ENCODE assay signal across 15 cellular contexts in the genomic region with DNA sequence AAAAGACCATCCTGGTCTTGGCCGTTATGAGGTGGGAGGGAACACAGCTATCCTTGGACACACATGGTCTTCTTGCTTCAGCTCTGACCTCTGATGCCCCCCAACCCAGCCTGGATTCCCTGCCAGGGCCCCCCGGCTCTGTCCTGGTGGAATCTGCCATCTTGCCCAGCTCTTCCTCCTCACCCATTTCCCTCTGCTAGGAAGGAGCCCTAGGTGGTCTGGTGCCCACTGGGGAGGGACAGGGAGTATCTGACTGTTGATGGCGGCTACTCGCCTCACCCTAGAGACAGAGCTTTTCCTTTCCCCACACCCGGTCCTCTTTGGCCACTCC. TPM values are rescaled to one million over a fixed set of nuclear protein-coding genes. Genes with fewer than 3 reads are reported as not detected.
A peak's percentile ranks its signal among the peaks of the same experiment; 100 is the strongest.
DNase-seq lines count a peak whose midpoint lies in the region; ATAC-seq and TF ChIP-seq lines count a peak whose summit lies in the region.
"Had no signal": no experiment of that assay in that cellular context is flagged by ENCODE, and none has a peak within 500 bp of the region (broad histone marks: within the 10 kb centered on the region; RNA-seq: fewer than 3 reads in every experiment).

No MANE protein-coding gene starts in this region.

- H3K23ac ChIP-seq in neuronal stem cell (ENCODE audit: low read depth, low read length, poor library complexity) = no peak overlapping the region

- intact Hi-C loops in breast epithelium (cut with DNase I; ENCODE audit: low total_unique reads) = loop anchor here (5.0 kb wide), 1 partner anchor 1331 kb away; no protein-coding TSS in a partner anchor
- intact Hi-C loops in MCF 10A (cut with micrococcal nuclease) = no loop called here
- intact Hi-C loops in dorsolateral prefrontal cortex (cut with DNase I) = no loop called here

- H4K91ac ChIP-seq in neuronal stem cell (ENCODE audit: low read depth, low read length, poor library complexity) = no peak overlapping the region

- TF ChIP-seq CTCF in breast epithelium (IDR thresholded peaks at IDR 0.05) (no peak), MCF 10A (IDR thresholded peaks at IDR 0.05; ENCODE audit: unreplicated experiment) (no peak), dorsolateral prefrontal cortex (IDR thresholded peaks at IDR 0.05 in 54 of 56, conservative IDR thresholded peaks at IDR 0.05 in 2 of 56; ENCODE audit: low read depth in 1 of 56, partially characterized antibody in 56 of 56) (no peak), suprapubic skin (IDR thresholded peaks at IDR 0.05) (no peak)

- H3K27me3 Mint-ChIP-seq in MCF 10A (ENCODE audit: insufficient read depth, unreplicated experiment) = no peaks in the 10 kb centered on the region
- H3K27me3 Mint-ChIP-seq: CD4-positive, alpha-beta memory T cell had no signal

- H2BK12ac ChIP-seq in neuronal stem cell (ENCODE audit: low read length) = peak overlapping the region; percentile 8

- H3K4me2 ChIP-seq in neuronal stem cell (ENCODE audit: insufficient read depth, low read length, poor library complexity, severe bottlenecking) = no peak overlapping the region

- no peak overlapping the region for H3K4ac ChIP-seq in neuronal stem cell (ENCODE audit: low read length)

- BruUV-seq in MCF 10A (replicated peaks; lab: Mats Ljungman, UMichigan) = no TSS peak

- H3K4me1 Mint-ChIP-seq in MCF 10A (ENCODE audit: insufficient read depth, unreplicated experiment) = peaks cover 6% of the 10 kb centered on the region

- H3K4me3 Mint-ChIP-seq in MCF 10A (ENCODE audit: unreplicated experiment) = no peak overlapping the region
- H3K4me3 Mint-ChIP-seq: activated naive CD4-positive, alpha-beta T cell treated with anti-CD3 and anti-CD28 coated beads, Interleukin-2, amount 10 ng/mL, durations not matched to agents 7 days and 5 days; CD4-positive, alpha-beta memory T cell had no signal

- H3K36me3 ChIP-seq in breast epithelium (no peaks in the 10 kb centered on the region), neuronal stem cell (replicated peaks in 1 of 2; ENCODE audit: control insufficient read depth in 2 of 2, insufficient read depth in 2 of 2, low read length in 2 of 2) (peaks cover 11 to 44% of the 10 kb centered on the region in 2 donors), suprapubic skin (peaks cover 10% of the 10 kb centered on the region)

- TF ChIP-seq EP300 in suprapubic skin (IDR thresholded peaks at IDR 0.05) = no peak

- H4K8ac ChIP-seq in neuronal stem cell (ENCODE audit: low read depth, low read length) = no peak overlapping the region

- H3K4me1 ChIP-seq in breast epithelium = peaks cover 13 to 16% of the 10 kb centered on the region in 2 donors
- H3K4me1 ChIP-seq in neuronal stem cell (ENCODE audit: control insufficient read depth in 2 of 2, insufficient read depth in 1 of 2, low read depth in 1 of 2, low read length in 2 of 2) = peaks cover 23 to 31% of the 10 kb centered on the region in 2 donors
- H3K4me1 ChIP-seq in suprapubic skin = peaks cover 33% of the 10 kb centered on the region

- peak overlapping the region; percentile 29 for H2BK5ac ChIP-seq in neuronal stem cell (ENCODE audit: low read length)

- H3K27me3 ChIP-seq in breast epithelium (no peaks in the 10 kb centered on the region), dorsolateral prefrontal cortex (no peaks in the 10 kb centered on the region), neuronal stem cell (ENCODE audit: control insufficient read depth in 3 of 3, insufficient read depth in 3 of 3, low read depth in 1 of 3, low read length in 3 of 3) (no peaks in the 10 kb centered on the region), suprapubic skin (no peaks in the 10 kb centered on the region)

- peaks cover 28% of the 10 kb centered on the region for H3K36me3 Mint-ChIP-seq in MCF 10A (ENCODE audit: insufficient read depth, unreplicated experiment)
- H3K36me3 Mint-ChIP-seq: activated naive CD4-positive, alpha-beta T cell treated with anti-CD3 and anti-CD28 coated beads, Interleukin-2, amount 10 ng/mL, durations not matched to agents 7 days and 5 days; CD4-positive, alpha-beta memory T cell had no signal

- TF ChIP-seq POLR2A in breast epithelium (IDR thresholded peaks at IDR 0.05) = no peak
- TF ChIP-seq POLR2A in suprapubic skin (IDR thresholded peaks at IDR 0.05) = no peak

- no peak overlapping the region for H2AFZ ChIP-seq in neuronal stem cell (ENCODE audit: low read length)

- POLR2A ChIA-PET in MCF 10A (lab: Yijun Ruan, JAX) = interaction anchor here (0.6 to 0.8 kb wide), 2 partner anchors 16 to 17 kb away, joined by 5 read pairs; no protein-coding TSS in a partner anchor

- H2AK5ac ChIP-seq in neuronal stem cell (ENCODE audit: low read depth, low read length) = peak overlapping the region; percentile 67

- DNase-seq in breast epithelium (ENCODE audit: low spot score in 2 of 2) (no peak), MCF 10A (ENCODE audit: unreplicated experiment) (no peak), dorsolateral prefrontal cortex (no peak), neuronal stem cell (ENCODE audit: low spot score) (no peak), suprapubic skin (ENCODE audit: low spot score in 2 of 2) (no peak), SK-N-DZ (ENCODE audit: low spot score) (no peak)
- DNase-seq: activated naive CD4-positive, alpha-beta T cell treated with anti-CD3 and anti-CD28 coated beads, Interleukin-2, amount 10 ng/mL, durations not matched to agents 7 days and 5 days; CD4-positive, alpha-beta memory T cell; mesendoderm; NCI-H1105; NK-92 treated with Interleukin-12 subunit alpha and Interleukin-12 subunit beta, amount 100 ng/mL, for 24 hours; T-helper 2 cell had no signal

- H3K4me3 ChIP-seq in breast epithelium = no peak overlapping the region
- H3K4me3 ChIP-seq in dorsolateral prefrontal cortex = peak overlapping the region in 7 of 59 donors; percentile 8 to 51 (median 32)
- no peak overlapping the region for H3K4me3 ChIP-seq in neuronal stem cell (ENCODE audit: low read length in 2 of 2)
- no peak overlapping the region for H3K4me3 ChIP-seq in suprapubic skin

- no peak overlapping the region for H3K27ac Mint-ChIP-seq in MCF 10A (ENCODE audit: low read depth, unreplicated experiment)
- H3K27ac Mint-ChIP-seq: activated naive CD4-positive, alpha-beta T cell treated with anti-CD3 and anti-CD28 coated beads, Interleukin-2, amount 10 ng/mL, durations not matched to agents 7 days and 5 days; CD4-positive, alpha-beta memory T cell had no signal

- no peak overlapping the region for H2BK120ac ChIP-seq in neuronal stem cell (ENCODE audit: low read depth, low read length)

- H3K9ac ChIP-seq in neuronal stem cell (ENCODE audit: low read depth, low read length, poor library complexity) = peak overlapping the region; percentile 31

- no peaks in the 10 kb centered on the region for H3K9me3 Mint-ChIP-seq in MCF 10A (ENCODE audit: unreplicated experiment)
- H3K9me3 Mint-ChIP-seq: activated naive CD4-positive, alpha-beta T cell treated with anti-CD3 and anti-CD28 coated beads, Interleukin-2, amount 10 ng/mL, durations not matched to agents 7 days and 5 days; CD4-positive, alpha-beta memory T cell had no signal

- H3K14ac ChIP-seq in neuronal stem cell (ENCODE audit: low read length) = no peak overlapping the region

- H3K18ac ChIP-seq in neuronal stem cell (ENCODE audit: low read length) = peak overlapping the region; percentile 92

- H3K27ac ChIP-seq in breast epithelium (peak overlapping the region; percentile 82 to 97), dorsolateral prefrontal cortex (peak overlapping the region; percentile 82 to 100 (median 98)), neuronal stem cell (replicated peaks; ENCODE audit: low read length) (no peak overlapping the region), suprapubic skin (peak overlapping the region; percentile 48)

- no peak for ATAC-seq in GM21423 (IDR thresholded peaks at IDR 0.05; ENCODE audit: unreplicated experiment)
- ATAC-seq in HG02981 (IDR thresholded peaks at IDR 0.05; ENCODE audit: unreplicated experiment) = no peak
- ATAC-seq: activated CD4-positive, CD25-positive, alpha-beta regulatory T cell treated with anti-CD3 and anti-CD28 coated beads, Interleukin-2, amount 50 U/mL, for 24 hours had no signal

- H2BK15ac ChIP-seq in neuronal stem cell (ENCODE audit: low read length) = peak overlapping the region; percentile 6

- WGBS in neuronal stem cell (ENCODE audit: extremely low coverage in 2 of 2, insufficient read length in 2 of 2, insufficient replicate concordance in 1 of 2), 2 donors = no CpG with 5 or more reads among the region's 5 CpGs
- 79% methylated on average over 5 of the region's 5 CpGs for WGBS in suprapubic skin

- no peaks in the 10 kb centered on the region for H3K9me3 ChIP-seq in breast epithelium
- H3K9me3 ChIP-seq in neuronal stem cell (replicated peaks in 1 of 2; ENCODE audit: control insufficient read depth in 2 of 2, insufficient read depth in 1 of 2, low read depth in 1 of 2, low read length in 2 of 2) = peaks cover 0 to 2% of the 10 kb centered on the region in 2 donors
- H3K9me3 ChIP-seq in suprapubic skin = no peaks in the 10 kb centered on the region

- CTCF ChIA-PET in MCF 10A (lab: Yijun Ruan, JAX) = interaction anchor here (0.6 to 4.3 kb wide), 7 partner anchors 12 to 391 kb away, joined by 3 to 22 read pairs (median 4); no protein-coding TSS in a partner anchor

- peaks cover 9% of the 10 kb centered on the region for H3K79me1 ChIP-seq in neuronal stem cell (ENCODE audit: low read depth, low read length)

RNA-seq across cellular contexts. Expression of gene CXXC5, which starts 30.1 kb away (rescaled TPM):
- total RNA-seq in breast epithelium (10 to 100 TPM; 33.9 to 66.9 (median 38.3) TPM), MCF 10A (2022) (7.8 and 10.9 TPM in 2 replicates), dorsolateral prefrontal cortex (100 to 1,000 TPM in 83 of 120 experiments, 10 to 100 TPM in 37; 79.1 to 229 (median 108) TPM), suprapubic skin (10 to 100 TPM; 21.8 to 40.6 (median 30.1) TPM)
- polyA plus RNA-seq in neuronal stem cell (2013, experiment 1 of 2) = 30.9 TPM
- polyA plus RNA-seq in neuronal stem cell (2013, experiment 2 of 2) = 32.1 TPM
- 24.9 and 31.1 TPM in 2 replicates for polyA plus RNA-seq in SK-N-DZ (2014; cell fraction: cytosol; rRNA removed)
- 15.4 and 23.8 TPM in 2 replicates for polyA plus RNA-seq in SK-N-DZ (2014; cell fraction: nucleus; rRNA removed)
